In genomic region chr9:34701769-34702736, GRCh38 we compare ENCODE assay signal across 1 cellular context.
A peak's percentile ranks its signal among the peaks of the same experiment; 100 is the strongest.
TF ChIP-seq lines count a peak whose summit lies in the region.

No MANE protein-coding gene starts in this region.

TF ChIP-seq in HepG2, 621 proteins besides CTCF, POLR2A, EP300 and RAD21 (continued from another document):
- TF ChIP-seq PBX3 (CRISPR knock-in tag; IDR thresholded peaks at IDR 0.05; ENCODE audit: borderline replicate concordance) (no peak), KAT8 (CRISPR knock-in tag; IDR thresholded peaks at IDR 0.05) (0 out of 2 replicates have a peak, but pooled peaks have one; percentile 16), HOMEZ (CRISPR knock-in tag; IDR thresholded peaks at IDR 0.05; ENCODE audit: low read depth) (peak; percentile 33; the same call in 1 of the 2 replicates), ZFX (CRISPR knock-in tag; IDR thresholded peaks at IDR 0.05; ENCODE audit: low read depth) (peak; percentile 31; the same call in 1 of the 2 replicates), FOXC1 (CRISPR knock-in tag; IDR thresholded peaks at IDR 0.05; ENCODE audit: borderline replicate concordance) (0 out of 2 replicates have a peak, but pooled peaks have one; percentile 8), GRHL1 (CRISPR knock-in tag; conservative IDR thresholded peaks at IDR 0.05) (no peak), SALL1 (CRISPR knock-in tag; IDR thresholded peaks at IDR 0.05) (peak; percentile 46; the same call in 1 of the 2 replicates), SPEN (CRISPR knock-in tag; IDR thresholded peaks at IDR 0.05; ENCODE audit: low read depth) (peak; percentile 24; the same call in 1 of the 2 replicates), SMC3 (IDR thresholded peaks at IDR 0.05; ENCODE audit: low read length) (peak; percentile 87), ZNF230 (CRISPR knock-in tag; IDR thresholded peaks at IDR 0.05) (0 out of 2 replicates have a peak, but pooled peaks have one; percentile 51), ZBTB3 (CRISPR knock-in tag; IDR thresholded peaks at IDR 0.05; ENCODE audit: borderline replicate concordance, low read depth) (0 out of 2 replicates have a peak, but pooled peaks have one; percentile 63), MYC (CRISPR knock-in tag; IDR thresholded peaks at IDR 0.05; ENCODE audit: borderline replicate concordance) (peak; percentile 25; the same call in 1 of the 2 replicates), ZNF740 (CRISPR knock-in tag; IDR thresholded peaks at IDR 0.05) (0 out of 2 replicates have a peak, but pooled peaks have one; percentile 38), ZNF136 (CRISPR knock-in tag; IDR thresholded peaks at IDR 0.05; ENCODE audit: low read depth) (no peak), CBX5 (CRISPR knock-in tag; IDR thresholded peaks at IDR 0.05; ENCODE audit: borderline replicate concordance) (0 out of 2 replicates have a peak, but pooled peaks have one; percentile 35), ZNF276 (CRISPR knock-in tag; IDR thresholded peaks at IDR 0.05; ENCODE audit: low read depth) (0 out of 2 replicates have a peak, but pooled peaks have one; percentile 30), ZNF281 (CRISPR knock-in tag; IDR thresholded peaks at IDR 0.05; ENCODE audit: borderline replicate concordance) (peak; percentile 80; the same call in 1 of the 2 replicates), ZSCAN22 (CRISPR knock-in tag; IDR thresholded peaks at IDR 0.05) (no peak), XRCC5 (optimal IDR thresholded peaks at IDR 0.05; ENCODE audit: low read length) (peak; percentile 56), FOXO1 (CRISPR knock-in tag; IDR thresholded peaks at IDR 0.05) (0 out of 2 replicates have a peak, but pooled peaks have one; percentile 17), MNT (IDR thresholded peaks at IDR 0.05) (no peak), SRY (CRISPR knock-in tag; IDR thresholded peaks at IDR 0.05) (peak; percentile 47; the same call in 1 of the 2 replicates), MAZ (IDR thresholded peaks at IDR 0.05; ENCODE audit: borderline replicate concordance, low read depth, low read length) (0 out of 2 replicates have a peak, but pooled peaks have one; percentile 43), MAZ (CRISPR knock-in tag; IDR thresholded peaks at IDR 0.05; ENCODE audit: low read depth) (no peak)
